ENCODE assay signal across 20 cellular contexts in genomic region chr11:66121453-66121852, GRCh38. TPM values are rescaled to one million over a fixed set of nuclear protein-coding genes. Genes with fewer than 3 reads are reported as not detected.
DNase-seq lines count a peak whose midpoint lies in the region; ATAC-seq and TF ChIP-seq lines count a peak whose summit lies in the region.
"Had no signal": no experiment of that assay in that cellular context is flagged by ENCODE, and none has a peak within 500 bp of the region (broad histone marks: within the 10 kb centered on the region; RNA-seq: fewer than 3 reads in every experiment).

No MANE protein-coding gene starts in this region.

- POLR2A ChIA-PET in A673 (lab: Charles Lee; ENCODE audit: low non-redundant PET) = no interaction called here
- POLR2A ChIA-PET in CD8-positive, alpha-beta T cell (lab: Charles Lee) = no interaction called here
- POLR2A ChIA-PET in activated B cell treated with CpG ODN at 0.5 μM for 24 hours (lab: Charles Lee) = interaction anchor here (0.7 kb wide), 1 partner anchor 34 kb away, joined by 3 read pairs; no protein-coding TSS in a partner anchor

- no peak for TF ChIP-seq POLR2A in esophagus squamous epithelium (IDR thresholded peaks at IDR 0.05)

- 88 to 97% methylated on average over 2 of the region's 2 CpGs for WGBS in esophagus squamous epithelium, 2 donors

- H3K36me3 ChIP-seq in A673 (ENCODE audit: insufficient read depth, low read length, poor library complexity, severe bottlenecking) (no peaks in the 10 kb centered on the region), esophagus squamous epithelium (no peaks in the 10 kb centered on the region)
- H3K36me3 ChIP-seq in CD8-positive, alpha-beta T cell (ENCODE audit: insufficient read depth, low read length) = no peaks in the 10 kb centered on the region
- H3K36me3 ChIP-seq: gastrocnemius medialis, thoracic aorta had no signal

- no peaks in the 10 kb centered on the region for H3K27me3 Mint-ChIP-seq in CD8-positive, alpha-beta T cell (ENCODE audit: low read depth)
- H3K27me3 Mint-ChIP-seq in activated B cell treated with CpG ODN at 0.5 μM for 24 hours (no peaks in the 10 kb centered on the region), mesothelial cell of epicardium (ENCODE audit: low read depth) (no peaks in the 10 kb centered on the region)
- H3K27me3 Mint-ChIP-seq: activated naive CD8-positive, alpha-beta T cell treated with anti-CD3 and anti-CD28 coated beads, Interleukin-2, amount 10 ng/mL, durations not matched to agents 7 days and 5 days had no signal

- DNase-seq in A673 (ENCODE audit: low spot score) = no peak
- no peak for DNase-seq in CD8-positive, alpha-beta T cell
- no peak for DNase-seq in activated B cell treated with CpG ODN at 0.5 μM for 24 hours
- no peak for DNase-seq in mesothelial cell of epicardium (ENCODE audit: low spot score in 2 of 2, unreplicated experiment in 2 of 2)
- DNase-seq in esophagus squamous epithelium (lab: John Stamatoyannopoulos, UW) = no peak
- DNase-seq in KBM-7 = no peak
- no peak for DNase-seq in stimulated activated CD4-positive, alpha-beta T cell treated with anti-CD3 and anti-CD28 coated beads, Interleukin-2, amount 100 ng/mL, for 48 hours
- DNase-seq in activated CD8-positive, alpha-beta memory T cell treated with anti-CD3 and anti-CD28 coated beads, Interleukin-2, amount 50 U/mL, for 48 hours = no peak
- DNase-seq: activated CD4-positive, CD25-positive, alpha-beta regulatory T cell treated with anti-CD3 and anti-CD28 coated beads, Interleukin-2, amount 50 U/mL, for 72 hours; activated naive CD8-positive, alpha-beta T cell treated with anti-CD3 and anti-CD28 coated beads, Interleukin-2, amount 10 ng/mL, durations not matched to agents 7 days and 5 days; DND-41; effector CD4-positive, alpha-beta T cell; gastrocnemius medialis; NCI-H1436 treated with DMSO at 0.1 percent for 48 hours; NCI-H2171; NCI-H526 had no signal

- peaks cover 3% of the 10 kb centered on the region for H3K36me3 Mint-ChIP-seq in CD8-positive, alpha-beta T cell
- H3K36me3 Mint-ChIP-seq in activated B cell treated with CpG ODN at 0.5 μM for 24 hours (ENCODE audit: low read depth) (peaks cover 6% of the 10 kb centered on the region), mesothelial cell of epicardium (no peaks in the 10 kb centered on the region)

- H3K4me1 ChIP-seq in A673 (ENCODE audit: insufficient read depth, low read length, poor library complexity, severe bottlenecking) (peaks cover 52% of the 10 kb centered on the region), esophagus squamous epithelium (peaks cover 12 to 53% (median 35%) of the 10 kb centered on the region in 3 donors)
- peaks cover 84% of the 10 kb centered on the region for H3K4me1 ChIP-seq in CD8-positive, alpha-beta T cell (ENCODE audit: insufficient read depth, low read length)

- CTCF ChIA-PET in A673 (lab: Charles Lee) = no interaction called here
- CTCF ChIA-PET in CD8-positive, alpha-beta T cell (lab: Charles Lee) = interaction anchor here (0.8 to 7.7 kb wide), 5 partner anchors 13 to 77 kb away, joined by 3 to 74 read pairs (median 5); no protein-coding TSS in a partner anchor
- CTCF ChIA-PET in activated B cell treated with CpG ODN at 0.5 μM for 24 hours (lab: Charles Lee) = interaction anchor here (0.8 kb wide), 1 partner anchor 14 kb away, joined by 3 read pairs; no protein-coding TSS in a partner anchor

- no peak overlapping the region for H3K4me3 Mint-ChIP-seq in CD8-positive, alpha-beta T cell
- H3K4me3 Mint-ChIP-seq in activated B cell treated with CpG ODN at 0.5 μM for 24 hours (no peak overlapping the region), mesothelial cell of epicardium (no peak overlapping the region)
- H3K4me3 Mint-ChIP-seq: activated naive CD8-positive, alpha-beta T cell treated with anti-CD3 and anti-CD28 coated beads, Interleukin-2, amount 10 ng/mL, durations not matched to agents 7 days and 5 days had no signal

- intact Hi-C loops in A673 (cut with micrococcal nuclease; ENCODE audit: unreplicated experiment) (no loop called here), activated B cell treated with CpG ODN at 0.5 μM for 24 hours (cut with micrococcal nuclease) (no loop called here), esophagus squamous epithelium (cut with DNase I) (no loop called here)
- intact Hi-C loops in CD8-positive, alpha-beta T cell (cut with DNase I, micrococcal nuclease) = no loop called here

- TF ChIP-seq CTCF in A673 (conservative IDR thresholded peaks at IDR 0.05; ENCODE audit: low read depth, low read length) (no peak), activated B cell treated with CpG ODN at 0.5 μM for 24 hours (IDR thresholded peaks at IDR 0.05) (no peak), mesothelial cell of epicardium (IDR thresholded peaks at IDR 0.05; ENCODE audit: unreplicated experiment) (no peak), esophagus squamous epithelium (IDR thresholded peaks at IDR 0.05) (no peak)
- TF ChIP-seq CTCF in CD8-positive, alpha-beta T cell (IDR thresholded peaks at IDR 0.05) = no peak

- H3K4me3 ChIP-seq in A673 (ENCODE audit: low read depth, low read length, poor library complexity, severe bottlenecking) (no peak overlapping the region), esophagus squamous epithelium (no peak overlapping the region)
- H3K4me3 ChIP-seq in CD8-positive, alpha-beta T cell (ENCODE audit: low read depth, low read length) = no peak overlapping the region
- H3K4me3 ChIP-seq: gastrocnemius medialis, GM12878, K562, thoracic aorta had no signal

- no TSS peak for BruUV-seq in A673 (replicated peaks; lab: Mats Ljungman, UMichigan)

- no peaks in the 10 kb centered on the region for H3K9me3 Mint-ChIP-seq in CD8-positive, alpha-beta T cell
- H3K9me3 Mint-ChIP-seq in activated B cell treated with CpG ODN at 0.5 μM for 24 hours = no peaks in the 10 kb centered on the region
- H3K9me3 Mint-ChIP-seq in mesothelial cell of epicardium = no peaks in the 10 kb centered on the region
- H3K9me3 Mint-ChIP-seq: activated naive CD8-positive, alpha-beta T cell treated with anti-CD3 and anti-CD28 coated beads, Interleukin-2, amount 10 ng/mL, durations not matched to agents 7 days and 5 days had no signal

- no peak for ATAC-seq in CD8-positive, alpha-beta T cell
- no peak for ATAC-seq in activated B cell treated with CpG ODN at 0.5 μM for 24 hours (ENCODE audit: low read depth)
- ATAC-seq: esophagus mucosa, gastrocnemius medialis, GM12878, K562 had no signal

- H3K4me1 Mint-ChIP-seq in CD8-positive, alpha-beta T cell (ENCODE audit: low read depth) = peaks cover 89% of the 10 kb centered on the region
- H3K4me1 Mint-ChIP-seq in activated B cell treated with CpG ODN at 0.5 μM for 24 hours = peaks cover 87% of the 10 kb centered on the region
- H3K4me1 Mint-ChIP-seq in mesothelial cell of epicardium = peaks cover 43% of the 10 kb centered on the region

- peak overlapping the region; percentile 62 for H3K27ac ChIP-seq in A673 (ENCODE audit: low read depth, low read length, poor library complexity, severe bottlenecking)
- no peak overlapping the region for H3K27ac ChIP-seq in CD8-positive, alpha-beta T cell (ENCODE audit: low read depth, low read length)
- no peak overlapping the region for H3K27ac ChIP-seq in esophagus squamous epithelium
- H3K27ac ChIP-seq: gastrocnemius medialis, thoracic aorta had no signal

- H3K9me3 ChIP-seq in A673 (ENCODE audit: low read depth, low read length, poor library complexity, severe bottlenecking) (no peaks in the 10 kb centered on the region), esophagus squamous epithelium (no peaks in the 10 kb centered on the region)
- no peaks in the 10 kb centered on the region for H3K9me3 ChIP-seq in CD8-positive, alpha-beta T cell (ENCODE audit: low read length)
- H3K9me3 ChIP-seq: gastrocnemius medialis, thoracic aorta had no signal

- H3K27ac Mint-ChIP-seq in CD8-positive, alpha-beta T cell = peak overlapping the region; percentile 13
- H3K27ac Mint-ChIP-seq in activated B cell treated with CpG ODN at 0.5 μM for 24 hours = peak overlapping the region; percentile 22
- peak overlapping the region; percentile 95 for H3K27ac Mint-ChIP-seq in mesothelial cell of epicardium
- H3K27ac Mint-ChIP-seq: activated naive CD8-positive, alpha-beta T cell treated with anti-CD3 and anti-CD28 coated beads, Interleukin-2, amount 10 ng/mL, durations not matched to agents 7 days and 5 days had no signal

- in situ Hi-C loops in KBM-7 (cut with MboI; ENCODE audit: low pct_unique_long_range_greater_than_20kb, low sequenced_read_pairs) = no loop called here

- no peaks in the 10 kb centered on the region for H3K27me3 ChIP-seq in A673 (replicated peaks; ENCODE audit: insufficient read depth, low read depth, low read length, poor library complexity)
- no peaks in the 10 kb centered on the region for H3K27me3 ChIP-seq in CD8-positive, alpha-beta T cell (ENCODE audit: insufficient read depth, low read length)
- no peaks in the 10 kb centered on the region for H3K27me3 ChIP-seq in esophagus squamous epithelium
- H3K27me3 ChIP-seq: gastrocnemius medialis had no signal

RNA-seq across cellular contexts. Expression of gene PACS1, which starts 51.4 kb away (rescaled TPM):
- total RNA-seq in A673 (2021) (75.7 and 79.1 TPM in 2 replicates), activated B cell treated with CpG ODN at 0.5 μM for 24 hours (118 and 121 TPM in 2 replicates), mesothelial cell of epicardium (81.6 to 88.0 TPM (median 87.0 TPM) in 3 replicates), esophagus squamous epithelium (10 to 100 TPM; 17.9 to 37.6 (median 25.4) TPM)
- 100 to 1,000 TPM; 161 to 176 TPM for total RNA-seq in CD8-positive, alpha-beta T cell

Comparison
In these comparisons a context has a peak if more than half of its experiments do, and no peak if none do; other contexts are left out.
1. H3K27ac Mint-ChIP-seq: peak in every context shown above with its lines; median percentile 95 in mesothelial cell of epicardium; 22 in activated B cell treated with CpG ODN at 0.5 μM for 24 hours; 13 in CD8-positive, alpha-beta T cell.